12 cellular contexts compared by ENCODE assay signal in the genomic region with DNA sequence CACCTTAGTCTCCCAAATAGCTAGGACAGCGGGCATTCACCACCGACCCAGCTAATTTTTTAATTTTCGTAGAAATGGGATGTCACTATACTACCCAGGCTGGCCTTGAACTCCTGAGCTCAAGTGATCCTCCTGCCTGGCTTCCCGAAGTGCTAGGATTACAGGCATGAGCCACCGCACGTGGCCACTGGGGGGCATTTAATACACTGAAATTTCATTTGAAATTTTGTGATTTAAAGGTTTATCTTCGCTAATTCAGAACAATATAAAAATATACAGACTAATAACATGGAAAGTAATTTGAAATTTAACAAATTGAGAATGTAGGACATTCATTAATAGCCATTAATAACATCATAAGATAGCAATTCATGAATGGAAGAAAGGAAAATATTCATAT. TPM values are rescaled to one million over a fixed set of nuclear protein-coding genes. Genes with fewer than 3 reads are reported as not detected.
DNase-seq lines count a peak whose midpoint lies in the region; ATAC-seq, FAIRE-seq and TF ChIP-seq lines count a peak whose summit lies in the region.
"Had no signal": no experiment of that assay in that cellular context is flagged by ENCODE, and none has a peak within 500 bp of the region (broad histone marks: within the 10 kb centered on the region; RNA-seq: fewer than 3 reads in every experiment).

No MANE protein-coding gene starts in this region.

- DNase-seq in A673 (ENCODE audit: low spot score) = peak; percentile 18
- peak; percentile 11 for DNase-seq in SK-MEL-5 (ENCODE audit: low read depth, low spot score)
- DNase-seq in fibroblast of villous mesenchyme (ENCODE audit: low read depth) = no peak
- DNase-seq in COLO668 (lab: John Stamatoyannopoulos, UW; ENCODE audit: unreplicated experiment) = no peak
- no peak for DNase-seq in kidney
- DNase-seq in GM03348 (ENCODE audit: low spot score) = no peak
- DNase-seq: activated B cell treated with CpG ODN at 0.5 μM for 24 hours; activated gamma-delta T cell; NCI-H1092 treated with DMSO at 0.1 percent for 48 hours; NK-92 treated with Interleukin-12 subunit alpha and Interleukin-12 subunit beta, amount 100 ng/mL, for 24 hours had no signal

- CTCF ChIA-PET in A673 (lab: Charles Lee) = interaction anchor here (1.1 kb wide), 1 partner anchor 46 kb away, joined by 4 read pairs; no protein-coding TSS in a partner anchor

- intact Hi-C loops in A673 (cut with micrococcal nuclease; ENCODE audit: unreplicated experiment) (no loop called here), kidney (cut with DNase I) (no loop called here)

- H3K9me3 ChIP-seq in A673 (ENCODE audit: low read depth, low read length, poor library complexity, severe bottlenecking) (no peaks in the 10 kb centered on the region), kidney (ENCODE audit: control insufficient read depth in 1 of 2, low read length in 2 of 2) (no peaks in the 10 kb centered on the region)

- H3K27me3 ChIP-seq in A673 (replicated peaks; ENCODE audit: insufficient read depth, low read depth, low read length, poor library complexity) = no peaks in the 10 kb centered on the region

- no peak overlapping the region for H3K27ac ChIP-seq in A673 (ENCODE audit: low read depth, low read length, poor library complexity, severe bottlenecking)
- H3K27ac ChIP-seq in kidney (ENCODE audit: low read depth in 2 of 2, low read length in 2 of 2) = no peak overlapping the region

- H3K36me3 ChIP-seq in A673 (ENCODE audit: insufficient read depth, low read length, poor library complexity, severe bottlenecking) (no peaks in the 10 kb centered on the region), kidney (ENCODE audit: control insufficient read depth in 1 of 2, insufficient read depth in 2 of 2, low read length in 2 of 2) (no peaks in the 10 kb centered on the region)

- POLR2A ChIA-PET in A673 (lab: Charles Lee; ENCODE audit: low non-redundant PET) = no interaction called here

- H3K4me1 ChIP-seq in A673 (ENCODE audit: insufficient read depth, low read length, poor library complexity, severe bottlenecking) = no peaks in the 10 kb centered on the region
- H3K4me1 ChIP-seq in kidney (ENCODE audit: control insufficient read depth in 1 of 2, insufficient read depth in 1 of 2, low read depth in 1 of 2, low read length in 2 of 2) = no peaks in the 10 kb centered on the region

- H3K4me3 ChIP-seq in A673 (ENCODE audit: low read depth, low read length, poor library complexity, severe bottlenecking) (no peak overlapping the region), fibroblast of villous mesenchyme (ENCODE audit: low read depth, low read length) (no peak overlapping the region), kidney (ENCODE audit: low read length in 2 of 2) (no peak overlapping the region)

- TF ChIP-seq CTCF in A673 (conservative IDR thresholded peaks at IDR 0.05; ENCODE audit: low read depth, low read length) (peak; percentile 57), GM12872 (IDR thresholded peaks at IDR 0.05; ENCODE audit: insufficient read depth, low read depth, low read length) (peak; percentile 27; the same call in 2 of the 3 replicates), fibroblast of villous mesenchyme (IDR thresholded peaks at IDR 0.05; ENCODE audit: insufficient read depth, low read depth, low read length) (peak; percentile 39), kidney (IDR thresholded peaks at IDR 0.05; ENCODE audit: borderline replicate concordance, extremely low read depth, insufficient read depth) (no peak)

- in situ Hi-C loops in SK-MEL-5 (cut with HindIII; ENCODE audit: low pct_unique_long_range_greater_than_20kb, low sequenced_read_pairs) = no loop called here

- ATAC-seq in GM21367 (IDR thresholded peaks at IDR 0.05; ENCODE audit: unreplicated experiment) = no peak

- no peak overlapping the region for H3K9ac ChIP-seq in kidney (ENCODE audit: low read length in 2 of 2)

- no TSS peak for BruUV-seq in A673 (replicated peaks; lab: Mats Ljungman, UMichigan)

- FAIRE-seq in kidney (lab: Jason Lieb, UNC) = no peak

RNA-seq across cellular contexts. Expression of a gene that starts 20.5 kb away (rescaled TPM):
- total RNA-seq in A673 (2021) (10.4 and 12.7 TPM in 2 replicates), fibroblast of villous mesenchyme (16.1 and 21.2 TPM in 2 replicates), kidney (12.4 TPM)
- total RNA-seq in SK-MEL-5 (2014; rRNA removed; shearing (Covaris generic)) = 1.1 and 4.1 TPM in 2 replicates
- 0.51 and 0.67 TPM in 2 replicates for polyA plus RNA-seq in SK-MEL-5 (2015; cell fraction: cytosol; rRNA removed)
- 2.7 and 4.1 TPM in 2 replicates for polyA plus RNA-seq in SK-MEL-5 (2015; cell fraction: nucleus; rRNA removed)
- polyA plus RNA-seq in kidney (ENCODE audit: insufficient read depth, low read depth, low replicate concordance) = 1.9 TPM

Comparison
In these comparisons a context has a peak if more than half of its experiments do, and no peak if none do; other contexts are left out.
1. DNase-seq: peak in A673 (single experiment) and SK-MEL-5 (single experiment); none in fibroblast of villous mesenchyme (single experiment), COLO668 (single experiment), kidney (single experiment) and GM03348 (single experiment).